Comparison of ENCODE assay signal across 17 cellular contexts in the genomic region with DNA sequence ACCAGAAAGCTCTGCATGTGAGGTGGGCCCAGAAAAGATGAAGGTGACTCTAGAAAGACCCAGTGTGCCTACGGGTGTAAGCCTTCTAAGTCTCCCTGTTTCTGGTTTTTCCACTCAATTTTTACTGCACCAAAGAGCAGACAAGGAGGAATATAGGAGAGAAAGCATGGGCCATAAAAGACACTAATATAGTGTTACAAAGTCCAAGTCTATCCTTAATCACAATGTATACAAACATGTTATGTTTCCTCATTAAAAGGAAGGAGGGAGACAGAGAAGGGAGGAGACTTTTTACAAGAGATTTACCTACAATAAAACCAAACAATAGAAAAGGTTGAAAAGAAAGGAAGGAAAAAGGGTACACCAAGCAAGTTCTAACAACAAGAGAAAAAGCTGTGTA. TPM values are rescaled to one million over a fixed set of nuclear protein-coding genes. Genes with fewer than 3 reads are reported as not detected.
A peak's percentile ranks its signal among the peaks of the same experiment; 100 is the strongest.
DNase-seq lines count a peak whose midpoint lies in the region; TF ChIP-seq lines count a peak whose summit lies in the region.
"Had no signal": no experiment of that assay in that cellular context is flagged by ENCODE, and none has a peak within 500 bp of the region (broad histone marks: within the 10 kb centered on the region; RNA-seq: fewer than 3 reads in every experiment).

No MANE protein-coding gene starts in this region.

- no peaks in the 10 kb centered on the region for H4K20me1 ChIP-seq in hepatocyte (ENCODE audit: insufficient read depth, poor library complexity, severe bottlenecking)
- H4K20me1 ChIP-seq: BLaER1 had no signal

- H3K36me3 ChIP-seq in hepatocyte (replicated peaks; ENCODE audit: insufficient read depth, low read depth) (no peaks in the 10 kb centered on the region), mucosa of rectum (ENCODE audit: control insufficient read depth in 2 of 2, insufficient read depth in 2 of 2, low read length in 2 of 2) (no peaks in the 10 kb centered on the region)
- H3K36me3 ChIP-seq: BLaER1 had no signal

- no peaks in the 10 kb centered on the region for H3K79me2 ChIP-seq in hepatocyte

- DNase-seq in LoVo (ENCODE audit: low spot score) = peak; percentile 28
- DNase-seq in hepatocyte (ENCODE audit: low spot score) = peak; percentile 10
- DNase-seq in activated effector memory CD4-positive, alpha-beta T cell treated with Interleukin-2 at 50 U/mL for 16 hours = no peak
- DNase-seq in islet precursor cell = no peak
- DNase-seq in middle frontal gyrus (ENCODE audit: extremely low spot score, low spot score) = no peak
- DNase-seq: Caco-2; CD4-positive, CD25-positive, alpha-beta regulatory T cell; CD8-positive, alpha-beta T cell; DMS53; DMS79 treated with DMSO at 0.1 percent for 48 hours; GF-D8; H9 had no signal

- H3K9ac ChIP-seq in mucosa of rectum (ENCODE audit: low read depth in 1 of 2, low read length in 2 of 2) = no peak overlapping the region
- H3K9ac ChIP-seq: BLaER1 had no signal

- H3K27ac ChIP-seq in hepatocyte (peak overlapping the region; percentile 56), mucosa of rectum (ENCODE audit: low read depth in 2 of 2, low read length in 2 of 2) (peak overlapping the region; percentile 62 to 76)
- H3K27ac ChIP-seq: 22Rv1, BLaER1, C4-2B had no signal

- peaks cover 4% of the 10 kb centered on the region for H3K4me1 ChIP-seq in hepatocyte (ENCODE audit: insufficient read depth)
- H3K4me1 ChIP-seq in mucosa of rectum (ENCODE audit: control insufficient read depth in 2 of 2, insufficient read depth in 2 of 2, low read length in 2 of 2) = peaks cover 7 to 13% of the 10 kb centered on the region in 2 donors
- H3K4me1 ChIP-seq: BLaER1, Caco-2 had no signal

- no peaks in the 10 kb centered on the region for H3K9me3 ChIP-seq in hepatocyte (ENCODE audit: low read depth)
- no peaks in the 10 kb centered on the region for H3K9me3 ChIP-seq in mucosa of rectum (ENCODE audit: control insufficient read depth in 2 of 2, low read length in 2 of 2)
- H3K9me3 ChIP-seq: BLaER1 had no signal

- 50% methylated on average over 1 of the region's 1 CpG for WGBS in hepatocyte (ENCODE audit: low lambda C conversion rate, missing lambda C conversion rate)

- no peak overlapping the region for H2AFZ ChIP-seq in hepatocyte
- H2AFZ ChIP-seq: GM23338 had no signal

- no peak for TF ChIP-seq CTCF in hepatocyte (IDR thresholded peaks at IDR 0.05; ENCODE audit: poor library complexity)

- no peaks in the 10 kb centered on the region for H3K27me3 ChIP-seq in hepatocyte
- peaks cover 0 to 3% of the 10 kb centered on the region in 2 donors for H3K27me3 ChIP-seq in mucosa of rectum (ENCODE audit: control insufficient read depth in 2 of 2, insufficient read depth in 2 of 2, low read length in 2 of 2)
- H3K27me3 ChIP-seq: BLaER1 had no signal

- H3K4me3 ChIP-seq in hepatocyte = no peak overlapping the region
- peak overlapping the region in 1 of 2 donors; percentile 48 for H3K4me3 ChIP-seq in mucosa of rectum (ENCODE audit: low read length in 2 of 2)
- H3K4me3 ChIP-seq: BLaER1, GM23338 had no signal

- H3K4me2 ChIP-seq in hepatocyte = no peak overlapping the region
- H3K4me2 ChIP-seq: BLaER1, GM23338 had no signal

- H3K9me2 ChIP-seq in hepatocyte (replicated peaks; ENCODE audit: insufficient read depth) = no peaks in the 10 kb centered on the region

RNA-seq across cellular contexts. Expression of a gene that starts 24.0 kb away (rescaled TPM):
- total RNA-seq in hepatocyte = 9.6 and 9.9 TPM in 2 replicates
- polyA plus RNA-seq in hepatocyte = 6.0 and 7.9 TPM in 2 replicates
- total RNA-seq: Caco-2 had no signal

RNA-seq across cellular contexts. Expression of a gene that starts 53.5 kb away (rescaled TPM):
- total RNA-seq in hepatocyte = 10.5 and 14.7 TPM in 2 replicates
- polyA plus RNA-seq in hepatocyte = 6.1 and 6.4 TPM in 2 replicates

RNA-seq across cellular contexts. Expression of a gene that starts 53.8 kb away (rescaled TPM):
- 4.5 and 9.8 TPM in 2 replicates for total RNA-seq in hepatocyte
- 4.0 and 4.6 TPM in 2 replicates for polyA plus RNA-seq in hepatocyte
- total RNA-seq: Caco-2; CD4-positive, CD25-positive, alpha-beta regulatory T cell had no signal

Comparison
In these comparisons a context has a peak if more than half of its experiments do, and no peak if none do; other contexts are left out.
1. DNase-seq: peak in LoVo (single experiment) and hepatocyte (single experiment); none in activated effector memory CD4-positive, alpha-beta T cell treated with Interleukin-2 at 50 U/mL for 16 hours (single experiment), islet precursor cell (single experiment) and middle frontal gyrus (single experiment).